In genomic region chr20:49268600-49269365, GRCh38 we compare ENCODE assay signal across 10 cellular contexts. TPM values are rescaled to one million over a fixed set of nuclear protein-coding genes. Genes with fewer than 3 reads are reported as not detected.
DNase-seq lines count a peak whose midpoint lies in the region; ATAC-seq lines count a peak whose summit lies in the region.
"Had no signal": no experiment of that assay in that cellular context is flagged by ENCODE, and none has a peak within 500 bp of the region (broad histone marks: within the 10 kb centered on the region; RNA-seq: fewer than 3 reads in every experiment).

No MANE protein-coding gene starts in this region.

- DNase-seq in EH (ENCODE audit: low read depth) (peak; percentile 91), naive B cell (no peak)
- DNase-seq in activated naive CD8-positive, alpha-beta T cell treated with anti-CD3 and anti-CD28 coated beads, Interleukin-2, amount 50 U/mL, for 24 hours: no peak
- DNase-seq in activated effector memory CD4-positive, alpha-beta T cell treated with Interleukin-2 at 50 U/mL for 16 hours: no peak
- no peak for DNase-seq in effector CD4-positive, alpha-beta T cell
- DNase-seq: MV-4-11, SJCRH30 had no signal

- H3K27ac Mint-ChIP-seq in activated naive CD8-positive, alpha-beta T cell treated with anti-CD3 and anti-CD28 coated beads, Interleukin-2, amount 50 U/mL, for 24 hours: peak overlapping the region; percentile 54
- peak overlapping the region in 2 of 6 donors; percentile 63 to 89 for H3K27ac Mint-ChIP-seq in naive B cell

- H3K36me3 Mint-ChIP-seq in activated naive CD8-positive, alpha-beta T cell treated with anti-CD3 and anti-CD28 coated beads, Interleukin-2, amount 50 U/mL, for 24 hours (ENCODE audit: low read depth): peaks cover 87% of the 10 kb centered on the region
- peaks cover 34 to 38% of the 10 kb centered on the region in 2 donors for H3K36me3 Mint-ChIP-seq in naive B cell

- H3K4me3 Mint-ChIP-seq in activated naive CD8-positive, alpha-beta T cell treated with anti-CD3 and anti-CD28 coated beads, Interleukin-2, amount 50 U/mL, for 24 hours: peak overlapping the region; percentile 78
- peak overlapping the region in 5 of 8 donors; percentile 22 to 62 (median 57) for H3K4me3 Mint-ChIP-seq in naive B cell

- peaks cover 5% of the 10 kb centered on the region for H3K9me3 Mint-ChIP-seq in activated naive CD8-positive, alpha-beta T cell treated with anti-CD3 and anti-CD28 coated beads, Interleukin-2, amount 50 U/mL, for 24 hours
- peaks cover 0 to 3% (median 0%) of the 10 kb centered on the region in 7 donors for H3K9me3 Mint-ChIP-seq in naive B cell

- H3K4me1 Mint-ChIP-seq in activated naive CD8-positive, alpha-beta T cell treated with anti-CD3 and anti-CD28 coated beads, Interleukin-2, amount 50 U/mL, for 24 hours: peaks cover 75% of the 10 kb centered on the region
- peaks cover 41 to 63% (median 51%) of the 10 kb centered on the region in 3 donors for H3K4me1 Mint-ChIP-seq in naive B cell

- ATAC-seq in HG02642 (IDR thresholded peaks at IDR 0.05; ENCODE audit: poor library complexity, unreplicated experiment) (peak; percentile 24), naive B cell (ENCODE audit: low read depth in 2 of 2) (peak; percentile 14 to 29), GM21576 (IDR thresholded peaks at IDR 0.05; ENCODE audit: unreplicated experiment) (no peak), GM18502 (IDR thresholded peaks at IDR 0.05; ENCODE audit: poor library complexity, unreplicated experiment) (no peak)
- no peak for ATAC-seq in activated naive CD8-positive, alpha-beta T cell treated with anti-CD3 and anti-CD28 coated beads, Interleukin-2, amount 50 U/mL, for 24 hours

- no peaks in the 10 kb centered on the region for H3K27me3 Mint-ChIP-seq in activated naive CD8-positive, alpha-beta T cell treated with anti-CD3 and anti-CD28 coated beads, Interleukin-2, amount 50 U/mL, for 24 hours
- no peaks in the 10 kb centered on the region for H3K27me3 Mint-ChIP-seq in naive B cell

RNA-seq across cellular contexts. Expression of gene ZNFX1, which starts 9.1 kb away (rescaled TPM):
- polyA plus RNA-seq in naive B cell (ENCODE audit: low read depth in 6 of 6): 10 to 100 TPM; 18.2 to 41.8 (median 22.7) TPM

RNA-seq across cellular contexts. Expression of gene DDX27, which starts 49.6 kb away (rescaled TPM):
- polyA plus RNA-seq in naive B cell (ENCODE audit: low read depth in 6 of 6): 10 to 100 TPM; 32.6 to 76.5 (median 46.7) TPM

Comparison
In these comparisons a context has a peak if more than half of its experiments do, and no peak if none do; other contexts are left out.
1. ATAC-seq: peak in HG02642 (single experiment) and naive B cell (2 of 2); none in activated naive CD8-positive, alpha-beta T cell treated with anti-CD3 and anti-CD28 coated beads, Interleukin-2, amount 50 U/mL, for 24 hours (single experiment), GM21576 (single experiment) and GM18502 (single experiment).